15 cellular contexts compared by ENCODE assay signal in genomic region chr11:70699294-70700221, GRCh38.
DNase-seq lines count a peak whose midpoint lies in the region; ATAC-seq and TF ChIP-seq lines count a peak whose summit lies in the region.
"Had no signal": no experiment of that assay in that cellular context is flagged by ENCODE, and none has a peak within 500 bp of the region (broad histone marks: within the 10 kb centered on the region; RNA-seq: fewer than 3 reads in every experiment).

No MANE protein-coding gene starts in this region.

- no CpG with 5 or more reads among the region's 7 CpGs for WGBS in iPS DF 6.9 (ENCODE audit: insufficient coverage, insufficient read length)

- ATAC-seq in Right ventricle myocardium inferior = no peak
- no peak for ATAC-seq in natural killer cell
- ATAC-seq in GM19397 (IDR thresholded peaks at IDR 0.05; ENCODE audit: unreplicated experiment) = no peak
- ATAC-seq: activated naive CD4-positive, alpha-beta T cell treated with anti-CD3 and anti-CD28 coated beads, Interleukin-2, amount 50 U/mL, for 72 hours had no signal

- H3K27ac Mint-ChIP-seq in natural killer cell (no peak overlapping the region), nephron progenitor cell (no peak overlapping the region)
- H3K27ac Mint-ChIP-seq: activated naive CD4-positive, alpha-beta T cell treated with anti-CD3 and anti-CD28 coated beads, Interleukin-2, amount 50 U/mL, for 72 hours; B cell had no signal

- POLR2A ChIA-PET in OCI-LY7 (lab: Charles Lee) = no interaction called here

- H3K4me3 ChIP-seq in right atrium auricular region (no peak overlapping the region), OCI-LY7 (ENCODE audit: low read depth, low read length, poor library complexity, severe bottlenecking) (no peak overlapping the region), iPS DF 6.9 (ENCODE audit: low read length) (no peak overlapping the region)

- H3K36me3 ChIP-seq in right atrium auricular region (no peaks in the 10 kb centered on the region), OCI-LY7 (ENCODE audit: insufficient read depth, low read length) (no peaks in the 10 kb centered on the region), iPS DF 6.9 (ENCODE audit: control insufficient read depth, insufficient read depth, low read length) (0 out of 2 replicates have a peak, but pooled peaks cover 2% of the 10 kb centered on the region)

- CTCF ChIA-PET in OCI-LY7 (lab: Charles Lee; ENCODE audit: unreplicated experiment) = no interaction called here

- H3K9me3 ChIP-seq in right atrium auricular region = no peaks in the 10 kb centered on the region
- H3K9me3 ChIP-seq in OCI-LY7 (ENCODE audit: low read length) = no peaks in the 10 kb centered on the region
- H3K9me3 ChIP-seq in iPS DF 6.9 (ENCODE audit: control insufficient read depth, insufficient read depth, low read length) = no peaks in the 10 kb centered on the region

- no TSS peak for BruUV-seq in OCI-LY7 (replicated peaks; lab: Mats Ljungman, UMichigan)

- H3K27ac ChIP-seq in right atrium auricular region = no peak overlapping the region
- H3K27ac ChIP-seq in OCI-LY7 (ENCODE audit: low read depth, low read length, poor library complexity, severe bottlenecking) = no peak overlapping the region
- H3K27ac ChIP-seq in iPS DF 6.9 (ENCODE audit: low read length) = no peak overlapping the region

- H3K4me3 Mint-ChIP-seq in natural killer cell (no peak overlapping the region), nephron progenitor cell (no peak overlapping the region)
- H3K4me3 Mint-ChIP-seq: B cell had no signal

- H3K4me1 Mint-ChIP-seq in natural killer cell = no peaks in the 10 kb centered on the region
- H3K4me1 Mint-ChIP-seq in nephron progenitor cell = peaks cover 21% of the 10 kb centered on the region
- H3K4me1 Mint-ChIP-seq: B cell had no signal

- H3K36me3 Mint-ChIP-seq in natural killer cell (no peaks in the 10 kb centered on the region), nephron progenitor cell (ENCODE audit: low read depth) (no peaks in the 10 kb centered on the region)
- H3K36me3 Mint-ChIP-seq: activated naive CD4-positive, alpha-beta T cell treated with anti-CD3 and anti-CD28 coated beads, Interleukin-2, amount 50 U/mL, for 72 hours had no signal

- no peak overlapping the region for H3K4me2 ChIP-seq in OCI-LY7 (ENCODE audit: low read length)

- no peaks in the 10 kb centered on the region for H4K20me1 ChIP-seq in OCI-LY7 (ENCODE audit: insufficient read depth, low read length)

- intact Hi-C loops in Right ventricle myocardium inferior (cut with DNase I) (no loop called here), OCI-LY7 (cut with micrococcal nuclease; ENCODE audit: unreplicated experiment) (no loop called here), natural killer cell (cut with micrococcal nuclease) (no loop called here)

- H3K79me2 ChIP-seq in OCI-LY7 (ENCODE audit: insufficient read depth, low read depth, low read length) = no peaks in the 10 kb centered on the region

- H3K27me3 Mint-ChIP-seq in natural killer cell (ENCODE audit: low read depth in 2 of 2) = peaks cover 4 to 6% of the 10 kb centered on the region in 2 donors
- peaks cover 16% of the 10 kb centered on the region for H3K27me3 Mint-ChIP-seq in nephron progenitor cell (ENCODE audit: low read depth, poor library complexity)

- no peaks in the 10 kb centered on the region for H3K27me3 ChIP-seq in right atrium auricular region
- no peaks in the 10 kb centered on the region for H3K27me3 ChIP-seq in iPS DF 6.9 (ENCODE audit: control insufficient read depth, insufficient read depth, low read length)

- TF ChIP-seq CTCF in right atrium auricular region (IDR thresholded peaks at IDR 0.05) (no peak), OCI-LY7 (conservative IDR thresholded peaks at IDR 0.05; ENCODE audit: low read length) (no peak), natural killer cell (IDR thresholded peaks at IDR 0.05) (no peak), nephron progenitor cell (IDR thresholded peaks at IDR 0.05) (no peak)

- H3K9me2 ChIP-seq in OCI-LY7 (ENCODE audit: insufficient read depth, low read length) = no peaks in the 10 kb centered on the region

- no peak overlapping the region for H2AFZ ChIP-seq in OCI-LY7 (ENCODE audit: low read length)

- DNase-seq in Right ventricle myocardium inferior (ENCODE audit: missing footprints) = peak; percentile 32
- no peak for DNase-seq in right atrium auricular region (ENCODE audit: low spot score)
- peak; percentile 10 for DNase-seq in OCI-LY7 (ENCODE audit: low spot score)
- peak; percentile 41 for DNase-seq in iPS DF 6.9 (ENCODE audit: low read depth, low spot score)
- no peak for DNase-seq in natural killer cell
- no peak for DNase-seq in nephron progenitor cell
- DNase-seq in cerebellar cortex (ENCODE audit: low spot score) = no peak
- DNase-seq: activated CD8-positive, alpha-beta memory T cell treated with anti-CD3 and anti-CD28 coated beads, Interleukin-2, amount 50 U/mL, for 4 hours; KG1; kidney glomerular epithelial cell; NCI-H1930; stimulated activated CD4-positive, alpha-beta T cell treated with anti-CD3 and anti-CD28 coated beads, Interleukin-2, amount 100 ng/mL, for 48 hours had no signal

- H3K9me3 Mint-ChIP-seq in natural killer cell (no peaks in the 10 kb centered on the region), nephron progenitor cell (no peaks in the 10 kb centered on the region)
- H3K9me3 Mint-ChIP-seq: activated naive CD4-positive, alpha-beta T cell treated with anti-CD3 and anti-CD28 coated beads, Interleukin-2, amount 50 U/mL, for 72 hours had no signal

- H3K4me1 ChIP-seq in right atrium auricular region = no peaks in the 10 kb centered on the region
- no peaks in the 10 kb centered on the region for H3K4me1 ChIP-seq in OCI-LY7 (ENCODE audit: insufficient read depth, low read length, poor library complexity, severe bottlenecking)
- H3K4me1 ChIP-seq in iPS DF 6.9 (ENCODE audit: control insufficient read depth, insufficient read depth, low read length) = peaks cover 4% of the 10 kb centered on the region

Comparison
In these comparisons a context has a peak if more than half of its experiments do, and no peak if none do; other contexts are left out.
1. DNase-seq: peak in Right ventricle myocardium inferior (single experiment), OCI-LY7 (single experiment) and iPS DF 6.9 (single experiment); none in right atrium auricular region (single experiment), natural killer cell (single experiment), nephron progenitor cell (single experiment) and cerebellar cortex (single experiment).